Comparison of ENCODE assay signal across 24 cellular contexts in the genomic region with DNA sequence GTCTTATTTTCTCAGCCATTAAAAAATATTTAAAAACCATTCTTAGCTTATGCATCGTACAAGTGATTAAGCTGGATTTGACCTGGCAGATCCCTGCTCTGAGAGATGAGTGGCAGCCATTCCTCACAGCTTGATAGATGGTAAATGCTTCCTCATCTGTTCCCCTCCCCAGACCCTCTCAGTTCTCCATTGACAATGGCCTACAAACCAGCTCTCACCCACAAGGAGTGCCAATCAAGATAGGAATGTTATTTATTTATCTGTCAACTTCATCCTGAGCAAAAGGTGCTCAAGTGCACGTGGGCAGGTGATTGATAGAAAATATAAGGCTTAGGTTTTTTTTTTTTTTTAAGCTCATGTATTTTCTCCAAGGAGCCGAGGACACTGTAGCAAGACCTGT.
"Had no signal": no experiment of that assay in that cellular context is flagged by ENCODE, and none has a peak within 500 bp of the region (broad histone marks: within the 10 kb centered on the region; RNA-seq: fewer than 3 reads in every experiment).

No MANE protein-coding gene starts in this region.

- H3K9me3 Mint-ChIP-seq: effector memory CD8-positive, alpha-beta T cell had no signal

- H3K4me3 Mint-ChIP-seq: effector memory CD8-positive, alpha-beta T cell; endodermal cell had no signal

- H3K27ac Mint-ChIP-seq: effector memory CD8-positive, alpha-beta T cell; endodermal cell had no signal

- H3K36me3 ChIP-seq: colonic mucosa, esophagus muscularis mucosa, esophagus squamous epithelium, gastrocnemius medialis, gastroesophageal sphincter, heart left ventricle, heart right ventricle had no signal

- H3K4me3 ChIP-seq: colonic mucosa, coronary artery, dorsolateral prefrontal cortex, esophagus muscularis mucosa, esophagus squamous epithelium, gastrocnemius medialis, gastroesophageal sphincter, heart left ventricle, heart right ventricle had no signal

- ATAC-seq: effector memory CD8-positive, alpha-beta T cell; esophagus mucosa; foreskin keratinocyte; gastrocnemius medialis; gastroesophageal sphincter; heart left ventricle; heart right ventricle had no signal

- H3K4me1 ChIP-seq: colonic mucosa, esophagus muscularis mucosa, foreskin keratinocyte, gastrocnemius medialis, gastroesophageal sphincter, heart left ventricle, heart right ventricle had no signal

- H3K27ac ChIP-seq: colonic mucosa, coronary artery, dorsolateral prefrontal cortex, epithelial cell of prostate, esophagus muscularis mucosa, esophagus squamous epithelium, foreskin keratinocyte, gastrocnemius medialis, gastroesophageal sphincter, heart left ventricle, heart right ventricle had no signal

- H3K9me3 ChIP-seq: colonic mucosa, esophagus muscularis mucosa, esophagus squamous epithelium, gastrocnemius medialis, gastroesophageal sphincter, heart left ventricle, heart right ventricle had no signal

- H3K27me3 ChIP-seq: colonic mucosa, foreskin keratinocyte, gastrocnemius medialis had no signal

- DNase-seq: colonic mucosa; cortex of kidney; dermis blood vessel endothelial cell; dorsolateral prefrontal cortex; effector CD4-positive, alpha-beta T cell; effector CD8-positive, alpha-beta T cell; effector memory CD4-positive, alpha-beta T cell; effector memory CD8-positive, alpha-beta T cell; endodermal cell; erythroblast; esophagus squamous epithelium; foreskin fibroblast; foreskin keratinocyte; foreskin melanocyte; gastrocnemius medialis; glutamatergic neuron; head of caudate nucleus; heart left ventricle; heart right ventricle had no signal
